In the genomic region with DNA sequence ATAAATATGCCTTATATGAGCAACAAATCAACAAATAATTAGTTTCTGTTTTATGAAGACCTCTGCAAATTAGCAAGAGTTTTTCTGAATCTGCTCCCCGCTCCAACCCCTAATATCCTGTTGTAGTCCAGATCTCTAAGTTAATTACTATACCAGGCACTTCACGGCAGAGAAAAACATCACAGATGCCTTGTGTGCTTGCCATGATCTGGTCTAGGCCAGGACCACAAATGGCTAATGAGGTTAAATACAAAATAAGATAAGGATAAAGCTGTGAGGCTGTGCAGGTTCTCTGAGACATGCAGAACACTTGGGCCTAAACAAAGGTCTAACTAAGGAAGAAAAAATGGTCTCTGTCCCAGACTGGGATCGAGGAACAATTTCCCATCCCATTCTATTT, we compare ENCODE assay signal across 1 cellular context.
TF ChIP-seq lines count a peak whose summit lies in the region.

No MANE protein-coding gene starts in this region.

TF ChIP-seq in SK-N-SH, 30 proteins besides CTCF, POLR2A, EP300 and RAD21 (continued from another document):
- TF ChIP-seq MEF2A (IDR thresholded peaks at IDR 0.05; ENCODE audit: borderline replicate concordance, low read depth): no peak
